ENCODE assay signal across 14 cellular contexts in genomic region chr10:17225823-17226222, GRCh38. TPM values are rescaled to one million over a fixed set of nuclear protein-coding genes. Genes with fewer than 3 reads are reported as not detected.
A peak's percentile ranks its signal among the peaks of the same experiment; 100 is the strongest.
DNase-seq lines count a peak whose midpoint lies in the region; ATAC-seq and TF ChIP-seq lines count a peak whose summit lies in the region.
"Had no signal": no experiment of that assay in that cellular context is flagged by ENCODE, and none has a peak within 500 bp of the region (broad histone marks: within the 10 kb centered on the region; RNA-seq: fewer than 3 reads in every experiment).

No MANE protein-coding gene starts in this region.

- DNase-seq in activated CD8-positive, alpha-beta T cell treated with anti-CD3 and anti-CD28 coated beads, Interleukin-2, amount 10 ng/mL, durations not matched to agents 7 days and 5 days, result peak; percentile 8
- DNase-seq in activated CD8-positive, alpha-beta T cell treated with anti-CD3 and anti-CD28 coated beads for 36 hours, result no peak
- no peak for DNase-seq in T-helper 17 cell
- peak; percentile 43 for DNase-seq in mesenchymal stem cell
- no peak for DNase-seq in NCI-H146 (lab: John Stamatoyannopoulos, UW)
- no peak for DNase-seq in H7
- DNase-seq in stimulated activated CD4-positive, alpha-beta T cell treated with anti-CD3 and anti-CD28 coated beads, Interleukin-4, amount 100 ng/mL, for 24 hours, result no peak
- no peak for DNase-seq in glutamatergic neuron
- DNase-seq: EL, H9, NCI-H1930, NCI-H510A, NCI-H82 had no signal

- no peak overlapping the region for H2BK120ac ChIP-seq in mesenchymal stem cell (ENCODE audit: low read depth, low read length)

- peaks cover 9% of the 10 kb centered on the region for H3K4me1 ChIP-seq in mesenchymal stem cell (ENCODE audit: control insufficient read depth, insufficient read depth, low read depth, low read length)

- H4K91ac ChIP-seq in mesenchymal stem cell (ENCODE audit: low read length), result no peak overlapping the region

- no peak overlapping the region for H3K4me3 Mint-ChIP-seq in activated CD8-positive, alpha-beta T cell treated with anti-CD3 and anti-CD28 coated beads, Interleukin-2, amount 10 ng/mL, durations not matched to agents 7 days and 5 days
- no peak overlapping the region for H3K4me3 Mint-ChIP-seq in activated CD8-positive, alpha-beta T cell treated with anti-CD3 and anti-CD28 coated beads for 36 hours
- H3K4me3 Mint-ChIP-seq in T-helper 17 cell (peak overlapping the region; percentile 28), glutamatergic neuron (ENCODE audit: unreplicated experiment) (no peak overlapping the region)

- no peak overlapping the region for H2AFZ ChIP-seq in mesenchymal stem cell (ENCODE audit: low read depth, low read length)

- no peaks in the 10 kb centered on the region for H3K9me3 ChIP-seq in T-helper 17 cell (ENCODE audit: control insufficient read depth, low read length, poor library complexity, severe bottlenecking)
- H3K9me3 ChIP-seq in mesenchymal stem cell (ENCODE audit: control insufficient read depth, low read length), result no peaks in the 10 kb centered on the region

- no peak overlapping the region for H2BK12ac ChIP-seq in mesenchymal stem cell (ENCODE audit: low read length in 2 of 2)

- peaks cover 12% of the 10 kb centered on the region for H3K79me1 ChIP-seq in mesenchymal stem cell (replicated peaks; ENCODE audit: low read length, poor library complexity, severe bottlenecking)

- peaks cover 13 to 15% of the 10 kb centered on the region in 2 experiments for H3K36me3 ChIP-seq in mesenchymal stem cell (ENCODE audit: control insufficient read depth in 1 of 2, insufficient read depth in 2 of 2, low read depth in 1 of 2, low read length in 2 of 2)
- H3K36me3 ChIP-seq in H7 (replicated peaks; ENCODE audit: control insufficient read depth, insufficient read depth, low read length), result no peaks in the 10 kb centered on the region

- H2AK5ac ChIP-seq in mesenchymal stem cell (ENCODE audit: low read length, severe bottlenecking), result no peak overlapping the region

- no peak overlapping the region for H3K23ac ChIP-seq in mesenchymal stem cell (ENCODE audit: low read length in 2 of 2)

- H3K4me2 ChIP-seq in mesenchymal stem cell (ENCODE audit: low read length, poor library complexity, severe bottlenecking), result no peak overlapping the region

- POLR2A ChIA-PET in activated CD8-positive, alpha-beta T cell treated with anti-CD3 and anti-CD28 coated beads, Interleukin-2, amount 10 ng/mL, durations not matched to agents 7 days and 5 days (lab: Charles Lee), result interaction anchor here (0.8 kb wide), 1 partner anchor 23 kb away, joined by 3 read pairs; no protein-coding TSS in a partner anchor
- POLR2A ChIA-PET in activated CD8-positive, alpha-beta T cell treated with anti-CD3 and anti-CD28 coated beads for 36 hours (lab: Charles Lee), result no interaction called here

- H3K4me3 ChIP-seq in mesenchymal stem cell (ENCODE audit: insufficient read depth in 1 of 2, low read depth in 1 of 2, low read length in 2 of 2), result no peak overlapping the region
- no peak overlapping the region for H3K4me3 ChIP-seq in H7 (ENCODE audit: insufficient read depth, low read depth, low read length)

- H4K8ac ChIP-seq in mesenchymal stem cell (ENCODE audit: low read length), result no peak overlapping the region

- no peak overlapping the region for H3K4ac ChIP-seq in mesenchymal stem cell (ENCODE audit: low read depth in 1 of 2, low read length in 2 of 2)

- H2BK15ac ChIP-seq in mesenchymal stem cell (ENCODE audit: low read depth, poor library complexity, severe bottlenecking), result no peak overlapping the region

- TF ChIP-seq CTCF in activated CD8-positive, alpha-beta T cell treated with anti-CD3 and anti-CD28 coated beads for 36 hours (IDR thresholded peaks at IDR 0.05), result no peak
- no peak for TF ChIP-seq CTCF in glutamatergic neuron (IDR thresholded peaks at IDR 0.05; ENCODE audit: partially characterized antibody, unreplicated experiment)

- H3K27me3 ChIP-seq in mesenchymal stem cell (ENCODE audit: control insufficient read depth in 1 of 2, insufficient read depth in 1 of 2, low read length in 2 of 2), result no peaks in the 10 kb centered on the region
- peaks cover 24% of the 10 kb centered on the region; the same call in 1 of the 2 replicates for H3K27me3 ChIP-seq in H7 (ENCODE audit: control insufficient read depth, insufficient read depth, low read length)

- H2BK5ac ChIP-seq in mesenchymal stem cell (ENCODE audit: low read depth, low read length, poor library complexity, severe bottlenecking), result no peak overlapping the region

- H3K27ac ChIP-seq in mesenchymal stem cell (ENCODE audit: low read length, poor library complexity, severe bottlenecking), result no peak overlapping the region
- H3K27ac ChIP-seq: HL-60 had no signal

- intact Hi-C loops in activated CD8-positive, alpha-beta T cell treated with anti-CD3 and anti-CD28 coated beads for 36 hours (cut with micrococcal nuclease), result no loop called here

- peak overlapping the region; percentile 35 for H3K27ac Mint-ChIP-seq in activated CD8-positive, alpha-beta T cell treated with anti-CD3 and anti-CD28 coated beads, Interleukin-2, amount 10 ng/mL, durations not matched to agents 7 days and 5 days
- no peak overlapping the region for H3K27ac Mint-ChIP-seq in activated CD8-positive, alpha-beta T cell treated with anti-CD3 and anti-CD28 coated beads for 36 hours
- peak overlapping the region; percentile 74 for H3K27ac Mint-ChIP-seq in T-helper 17 cell
- H3K27ac Mint-ChIP-seq in glutamatergic neuron (ENCODE audit: unreplicated experiment), result no peak overlapping the region
- H3K27ac Mint-ChIP-seq: H9 had no signal

- no peak overlapping the region for H3K9ac ChIP-seq in mesenchymal stem cell (ENCODE audit: low read length)

- no peaks in the 10 kb centered on the region for H3K27me3 Mint-ChIP-seq in activated CD8-positive, alpha-beta T cell treated with anti-CD3 and anti-CD28 coated beads, Interleukin-2, amount 10 ng/mL, durations not matched to agents 7 days and 5 days (ENCODE audit: low read depth)
- H3K27me3 Mint-ChIP-seq in activated CD8-positive, alpha-beta T cell treated with anti-CD3 and anti-CD28 coated beads for 36 hours, result no peaks in the 10 kb centered on the region
- H3K27me3 Mint-ChIP-seq in T-helper 17 cell (no peaks in the 10 kb centered on the region), glutamatergic neuron (ENCODE audit: unreplicated experiment) (peaks cover 15% of the 10 kb centered on the region)

- H3K14ac ChIP-seq in mesenchymal stem cell (ENCODE audit: low read length in 2 of 2), result no peak overlapping the region

- WGBS in mesenchymal stem cell, result 33% methylated on average over 1 of the region's 4 CpGs

- peaks cover 38% of the 10 kb centered on the region for H3K36me3 Mint-ChIP-seq in activated CD8-positive, alpha-beta T cell treated with anti-CD3 and anti-CD28 coated beads, Interleukin-2, amount 10 ng/mL, durations not matched to agents 7 days and 5 days (ENCODE audit: low read depth)
- peaks cover 11% of the 10 kb centered on the region for H3K36me3 Mint-ChIP-seq in activated CD8-positive, alpha-beta T cell treated with anti-CD3 and anti-CD28 coated beads for 36 hours (ENCODE audit: low read depth)
- H3K36me3 Mint-ChIP-seq in T-helper 17 cell (ENCODE audit: low read depth) (peaks cover 2% of the 10 kb centered on the region), glutamatergic neuron (ENCODE audit: unreplicated experiment) (no peaks in the 10 kb centered on the region)

- H3K4me1 Mint-ChIP-seq in activated CD8-positive, alpha-beta T cell treated with anti-CD3 and anti-CD28 coated beads, Interleukin-2, amount 10 ng/mL, durations not matched to agents 7 days and 5 days (ENCODE audit: low read depth), result peaks cover 41% of the 10 kb centered on the region
- peaks cover 29% of the 10 kb centered on the region for H3K4me1 Mint-ChIP-seq in activated CD8-positive, alpha-beta T cell treated with anti-CD3 and anti-CD28 coated beads for 36 hours (ENCODE audit: low read depth)
- peaks cover 54% of the 10 kb centered on the region for H3K4me1 Mint-ChIP-seq in T-helper 17 cell
- no peaks in the 10 kb centered on the region for H3K4me1 Mint-ChIP-seq in glutamatergic neuron (ENCODE audit: low read depth, unreplicated experiment)

- no peaks in the 10 kb centered on the region for H3K9me3 Mint-ChIP-seq in activated CD8-positive, alpha-beta T cell treated with anti-CD3 and anti-CD28 coated beads, Interleukin-2, amount 10 ng/mL, durations not matched to agents 7 days and 5 days (ENCODE audit: insufficient read depth)
- no peaks in the 10 kb centered on the region for H3K9me3 Mint-ChIP-seq in activated CD8-positive, alpha-beta T cell treated with anti-CD3 and anti-CD28 coated beads for 36 hours
- peaks cover 5% of the 10 kb centered on the region for H3K9me3 Mint-ChIP-seq in glutamatergic neuron (ENCODE audit: unreplicated experiment)
- H3K9me3 Mint-ChIP-seq: H9 had no signal

- ATAC-seq in activated CD8-positive, alpha-beta T cell treated with anti-CD3 and anti-CD28 coated beads, Interleukin-2, amount 10 ng/mL, durations not matched to agents 7 days and 5 days, result no peak
- no peak for ATAC-seq in activated CD8-positive, alpha-beta T cell treated with anti-CD3 and anti-CD28 coated beads for 36 hours
- ATAC-seq in T-helper 17 cell, result no peak

- no peak overlapping the region for H3K18ac ChIP-seq in mesenchymal stem cell (ENCODE audit: low read depth in 1 of 2, low read length in 2 of 2)

- CTCF ChIA-PET in activated CD8-positive, alpha-beta T cell treated with anti-CD3 and anti-CD28 coated beads, Interleukin-2, amount 10 ng/mL, durations not matched to agents 7 days and 5 days (lab: Charles Lee), result interaction anchor here (0.8 to 3.1 kb wide), 2 partner anchors 25 to 200 kb away, joined by 3 to 18 read pairs; partner anchors contain the start of gene TRDMT1
- CTCF ChIA-PET in activated CD8-positive, alpha-beta T cell treated with anti-CD3 and anti-CD28 coated beads for 36 hours (lab: Charles Lee), result interaction anchor here (1.0 to 1.6 kb wide), 3 partner anchors 10 to 18 kb away, joined by 3 read pairs; no protein-coding TSS in a partner anchor

RNA-seq across cellular contexts. Expression of gene VIM, which starts 2.2 kb away (rescaled TPM):
- 1,000 to 10,000 TPM; 2,550 to 2,568 TPM for total RNA-seq in activated CD8-positive, alpha-beta T cell treated with anti-CD3 and anti-CD28 coated beads, Interleukin-2, amount 10 ng/mL, durations not matched to agents 7 days and 5 days
- 100 to 1,000 TPM; 590 to 602 TPM for total RNA-seq in activated CD8-positive, alpha-beta T cell treated with anti-CD3 and anti-CD28 coated beads for 36 hours
- 1,000 to 10,000 TPM; 1,558 to 2,042 TPM for total RNA-seq in T-helper 17 cell
- 5,108 TPM for polyA plus RNA-seq in mesenchymal stem cell (2013, experiment 1 of 2)
- 5,084 TPM for polyA plus RNA-seq in mesenchymal stem cell (2013, experiment 2 of 2)
- 1,966 TPM in 2 replicates for total RNA-seq in H7 (2014; rRNA removed; shearing (Covaris generic))
- 106 TPM for total RNA-seq in glutamatergic neuron (ENCODE audit: unreplicated experiment)

RNA-seq across cellular contexts. Expression of gene TRDMT1, which starts 24.4 kb away (rescaled TPM):
- total RNA-seq in activated CD8-positive, alpha-beta T cell treated with anti-CD3 and anti-CD28 coated beads, Interleukin-2, amount 10 ng/mL, durations not matched to agents 7 days and 5 days, result 10 to 100 TPM; 11.6 to 13.6 TPM
- 1 to 10 TPM; 4.4 to 4.5 TPM for total RNA-seq in activated CD8-positive, alpha-beta T cell treated with anti-CD3 and anti-CD28 coated beads for 36 hours
- total RNA-seq in T-helper 17 cell, result 10 to 100 TPM; 10.6 to 15.6 TPM
- 4.6 TPM for polyA plus RNA-seq in mesenchymal stem cell (2013, experiment 1 of 2)
- polyA plus RNA-seq in mesenchymal stem cell (2013, experiment 2 of 2), result 4.0 TPM
- total RNA-seq in H7 (2014; rRNA removed; shearing (Covaris generic)), result 8.0 and 8.6 TPM in 2 replicates
- 8.9 TPM for total RNA-seq in glutamatergic neuron (ENCODE audit: unreplicated experiment)

Comparison
In these comparisons a context has a peak if more than half of its experiments do, and no peak if none do; other contexts are left out.
1. DNase-seq: peak in activated CD8-positive, alpha-beta T cell treated with anti-CD3 and anti-CD28 coated beads, Interleukin-2, amount 10 ng/mL, durations not matched to agents 7 days and 5 days (single experiment) and mesenchymal stem cell (single experiment); none in activated CD8-positive, alpha-beta T cell treated with anti-CD3 and anti-CD28 coated beads for 36 hours (single experiment), T-helper 17 cell (0 of 3), NCI-H146 (single experiment), H7 (single experiment), stimulated activated CD4-positive, alpha-beta T cell treated with anti-CD3 and anti-CD28 coated beads, Interleukin-4, amount 100 ng/mL, for 24 hours (single experiment) and glutamatergic neuron (single experiment).
2. H3K27ac Mint-ChIP-seq: peak in activated CD8-positive, alpha-beta T cell treated with anti-CD3 and anti-CD28 coated beads, Interleukin-2, amount 10 ng/mL, durations not matched to agents 7 days and 5 days (single experiment) and T-helper 17 cell (single experiment); none in activated CD8-positive, alpha-beta T cell treated with anti-CD3 and anti-CD28 coated beads for 36 hours (single experiment) and glutamatergic neuron (single experiment).